In genomic region chr6:14950103-14950969, GRCh38 we compare ENCODE assay signal across 28 cellular contexts.
"Had no signal": no experiment of that assay in that cellular context is flagged by ENCODE, and none has a peak within 500 bp of the region (broad histone marks: within the 10 kb centered on the region; RNA-seq: fewer than 3 reads in every experiment).

No MANE protein-coding gene starts in this region.

- H3K36me3 ChIP-seq: breast epithelium, heart left ventricle, sigmoid colon, vagina had no signal

- H3K4me1 Mint-ChIP-seq: activated naive CD4-positive, alpha-beta T cell treated with anti-CD3 and anti-CD28 coated beads, Interleukin-2, amount 50 U/mL, for 24 hours; activated T-helper 17 cell treated with anti-CD3 and anti-CD28 coated beads, Interleukin-2, amount 50 U/mL, for 72 hours; stimulated activated effector memory CD8-positive, alpha-beta T cell treated with anti-CD3 and anti-CD28 coated beads, Interleukin-12 subunit alpha, Interleukin-12 subunit beta, amount 100 ng/mL, for 72 hours had no signal

- H3K9me3 ChIP-seq: psoas muscle, vagina had no signal

- ATAC-seq: activated CD8-positive, alpha-beta T cell treated with anti-CD3 and anti-CD28 coated beads for 36 hours; activated naive CD8-positive, alpha-beta T cell treated with anti-CD3 and anti-CD28 coated beads, Interleukin-2, amount 50 U/mL, for 24 hours; activated T-cell treated with anti-CD3 and anti-CD28 coated beads, Interleukin-2, amount 50 U/mL, for 4 hours; activated T-helper 17 cell treated with anti-CD3 and anti-CD28 coated beads, Interleukin-2, amount 50 U/mL, for 72 hours; heart left ventricle; naive thymus-derived CD4-positive, alpha-beta T cell; psoas muscle; stimulated activated effector memory CD8-positive, alpha-beta T cell treated with anti-CD3 and anti-CD28 coated beads, Interleukin-12 subunit alpha, Interleukin-12 subunit beta, amount 100 ng/mL, for 72 hours; stimulated activated naive CD8-positive, alpha-beta T cell treated with anti-CD3 and anti-CD28 coated beads, Interleukin-15, amount 100 ng/mL, for 72 hours had no signal

- H3K27ac Mint-ChIP-seq: activated B cell treated with CpG ODN at 0.5 μM for 24 hours; activated CD8-positive, alpha-beta T cell treated with anti-CD3 and anti-CD28 coated beads for 36 hours; activated naive CD4-positive, alpha-beta T cell treated with anti-CD3 and anti-CD28 coated beads, Interleukin-2, amount 50 U/mL, for 24 hours; activated naive CD8-positive, alpha-beta T cell treated with anti-CD3 and anti-CD28 coated beads, Interleukin-2, amount 50 U/mL, for 24 hours; activated T-helper 17 cell treated with anti-CD3 and anti-CD28 coated beads, Interleukin-2, amount 50 U/mL, for 72 hours; naive thymus-derived CD4-positive, alpha-beta T cell; stimulated activated effector memory CD8-positive, alpha-beta T cell treated with anti-CD3 and anti-CD28 coated beads, Interleukin-12 subunit alpha, Interleukin-12 subunit beta, amount 100 ng/mL, for 72 hours; stimulated activated naive CD8-positive, alpha-beta T cell treated with anti-CD3 and anti-CD28 coated beads, Interleukin-15, amount 100 ng/mL, for 72 hours; T-helper 1 cell treated with Interleukin-12 subunit alpha and Interleukin-12 subunit beta and Interleukin-4 antibody, amounts not matched to agents 30 μg/mL and 1 μg/mL, for 36 hours; type B pancreatic cell had no signal

- DNase-seq: activated B cell treated with CpG ODN at 0.5 μM for 24 hours; activated CD4-positive, alpha-beta T cell treated with anti-CD3 and anti-CD28 coated beads, Interleukin-2, amount 50 U/mL, for 1 hour; activated CD8-positive, alpha-beta T cell treated with anti-CD3 and anti-CD28 coated beads for 36 hours; activated gamma-delta T cell treated with Interleukin-2 at 50 U/mL for 16 hours; activated naive CD8-positive, alpha-beta T cell treated with anti-CD3 and anti-CD28 coated beads, Interleukin-2, amount 50 U/mL, for 24 hours; activated T-cell treated with anti-CD3 and anti-CD28 coated beads, Interleukin-2, amount 50 U/mL, for 4 hours; central memory CD4-positive, alpha-beta T cell; dermis blood vessel endothelial cell; effector CD8-positive, alpha-beta T cell; heart left ventricle; midbrain; naive thymus-derived CD4-positive, alpha-beta T cell; occipital lobe; psoas muscle; sigmoid colon; small intestine; stimulated activated CD4-positive, alpha-beta T cell treated with anti-CD3 and anti-CD28 coated beads, Interleukin-4, amount 100 ng/mL, for 24 hours; stimulated activated naive CD8-positive, alpha-beta T cell treated with anti-CD3 and anti-CD28 coated beads, Interleukin-15, amount 100 ng/mL, for 72 hours; substantia nigra; T-helper 9 cell had no signal

- H3K4me3 ChIP-seq: breast epithelium, heart left ventricle, psoas muscle, sigmoid colon, vagina had no signal

- H3K36me3 Mint-ChIP-seq: activated naive CD4-positive, alpha-beta T cell treated with anti-CD3 and anti-CD28 coated beads, Interleukin-2, amount 50 U/mL, for 24 hours; stimulated activated effector memory CD8-positive, alpha-beta T cell treated with anti-CD3 and anti-CD28 coated beads, Interleukin-12 subunit alpha, Interleukin-12 subunit beta, amount 100 ng/mL, for 72 hours; type B pancreatic cell had no signal

- H3K9me3 Mint-ChIP-seq: activated naive CD4-positive, alpha-beta T cell treated with anti-CD3 and anti-CD28 coated beads, Interleukin-2, amount 50 U/mL, for 24 hours; activated naive CD8-positive, alpha-beta T cell treated with anti-CD3 and anti-CD28 coated beads, Interleukin-2, amount 50 U/mL, for 24 hours; type B pancreatic cell had no signal

- H3K27me3 Mint-ChIP-seq: activated B cell treated with CpG ODN at 0.5 μM for 24 hours; activated CD8-positive, alpha-beta T cell treated with anti-CD3 and anti-CD28 coated beads for 36 hours; activated naive CD4-positive, alpha-beta T cell treated with anti-CD3 and anti-CD28 coated beads, Interleukin-2, amount 50 U/mL, for 24 hours; activated naive CD8-positive, alpha-beta T cell treated with anti-CD3 and anti-CD28 coated beads, Interleukin-2, amount 50 U/mL, for 24 hours; activated T-helper 17 cell treated with anti-CD3 and anti-CD28 coated beads, Interleukin-2, amount 50 U/mL, for 72 hours; stimulated activated naive CD8-positive, alpha-beta T cell treated with anti-CD3 and anti-CD28 coated beads, Interleukin-15, amount 100 ng/mL, for 72 hours; type B pancreatic cell had no signal

- H3K27me3 ChIP-seq: breast epithelium, heart left ventricle, sigmoid colon, vagina had no signal

- H3K27ac ChIP-seq: breast epithelium, heart left ventricle, parathyroid adenoma, psoas muscle, sigmoid colon, vagina had no signal

- H3K4me1 ChIP-seq: breast epithelium, parathyroid adenoma, psoas muscle, sigmoid colon, vagina had no signal

- H3K4me3 Mint-ChIP-seq: activated B cell treated with CpG ODN at 0.5 μM for 24 hours; activated CD8-positive, alpha-beta T cell treated with anti-CD3 and anti-CD28 coated beads for 36 hours; activated naive CD4-positive, alpha-beta T cell treated with anti-CD3 and anti-CD28 coated beads, Interleukin-2, amount 50 U/mL, for 24 hours; activated naive CD8-positive, alpha-beta T cell treated with anti-CD3 and anti-CD28 coated beads, Interleukin-2, amount 50 U/mL, for 24 hours; activated T-cell treated with anti-CD3 and anti-CD28 coated beads, Interleukin-2, amount 50 U/mL, for 4 hours; activated T-helper 17 cell treated with anti-CD3 and anti-CD28 coated beads, Interleukin-2, amount 50 U/mL, for 72 hours; naive thymus-derived CD4-positive, alpha-beta T cell; stimulated activated effector memory CD8-positive, alpha-beta T cell treated with anti-CD3 and anti-CD28 coated beads, Interleukin-12 subunit alpha, Interleukin-12 subunit beta, amount 100 ng/mL, for 72 hours; stimulated activated naive CD8-positive, alpha-beta T cell treated with anti-CD3 and anti-CD28 coated beads, Interleukin-15, amount 100 ng/mL, for 72 hours; T-helper 1 cell treated with Interleukin-12 subunit alpha and Interleukin-12 subunit beta and Interleukin-4 antibody, amounts not matched to agents 30 μg/mL and 1 μg/mL, for 36 hours; type B pancreatic cell had no signal
